ENCODE assay signal across 10 cellular contexts in the genomic region with DNA sequence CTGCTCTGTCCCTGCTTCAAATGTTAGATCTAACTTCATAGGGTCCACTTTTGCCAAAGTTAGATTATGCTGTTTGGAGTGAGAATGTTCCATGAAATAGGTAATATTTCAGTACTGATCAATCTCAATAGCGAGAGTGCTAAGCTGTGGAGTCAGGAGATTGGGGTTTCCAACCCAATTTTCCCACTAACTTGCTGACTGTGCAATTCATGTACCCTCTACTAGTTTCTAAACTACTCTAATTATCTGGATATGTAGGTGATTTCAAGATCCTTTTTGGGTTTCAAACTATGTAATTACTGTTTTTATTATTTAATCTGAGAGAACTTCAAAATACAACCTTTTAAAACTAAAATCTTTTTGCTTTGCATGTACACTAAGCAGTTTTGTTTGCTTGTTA. TPM values are rescaled to one million over a fixed set of nuclear protein-coding genes. Genes with fewer than 3 reads are reported as not detected.
"Had no signal": no experiment of that assay in that cellular context is flagged by ENCODE, and none has a peak within 500 bp of the region (broad histone marks: within the 10 kb centered on the region; RNA-seq: fewer than 3 reads in every experiment).

No MANE protein-coding gene starts in this region.

- H3K9ac ChIP-seq: GM23248 had no signal

- H3K4me3 Mint-ChIP-seq: H9, HFFc6, IgD-negative memory B cell had no signal

- H3K27ac ChIP-seq: GM23248, HL-60 had no signal

- H3K27ac Mint-ChIP-seq: H9, HFFc6, IgD-negative memory B cell had no signal

- DNase-seq: GM23248, GOT3, H9, HFFc6, Kasumi-1, KG1 had no signal

- FAIRE-seq: H54 had no signal

- H3K4me3 ChIP-seq: GM23248 had no signal

- ATAC-seq: HCT116 had no signal

- H2AFZ ChIP-seq: GM23248 had no signal

RNA-seq across cellular contexts. Expression of a gene that starts 45.9 kb away (rescaled TPM):
- polyA plus RNA-seq: IgD-negative memory B cell had no signal
